12 cellular contexts compared by ENCODE assay signal in the genomic region with DNA sequence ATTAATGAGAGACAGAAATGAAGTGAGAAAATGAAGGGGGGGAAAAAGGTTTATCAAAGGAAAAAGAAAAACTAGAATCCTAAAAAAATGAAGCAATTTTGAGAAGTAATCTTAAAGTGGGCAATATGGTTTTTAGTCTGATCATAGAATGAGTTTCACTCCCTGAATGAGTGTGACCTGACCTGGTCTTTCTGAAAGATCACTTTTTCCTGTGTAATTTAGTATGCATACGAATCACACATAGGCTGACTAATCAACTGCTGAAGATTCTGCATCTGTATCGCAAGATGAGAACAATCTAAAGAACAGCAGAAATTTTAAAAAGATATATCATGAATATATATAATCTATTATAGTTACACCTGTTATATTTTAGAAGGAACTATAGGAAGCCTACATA. TPM values are rescaled to one million over a fixed set of nuclear protein-coding genes. Genes with fewer than 3 reads are reported as not detected.
DNase-seq lines count a peak whose midpoint lies in the region; ATAC-seq and TF ChIP-seq lines count a peak whose summit lies in the region.
"Had no signal": no experiment of that assay in that cellular context is flagged by ENCODE, and none has a peak within 500 bp of the region (broad histone marks: within the 10 kb centered on the region; RNA-seq: fewer than 3 reads in every experiment).

No MANE protein-coding gene starts in this region.

- H3K27me3 ChIP-seq in HAP-1 (ENCODE audit: low read depth) (no peaks in the 10 kb centered on the region), tibial nerve (no peaks in the 10 kb centered on the region)
- H3K27me3 ChIP-seq: SJSA1, vagina had no signal

- no peak for TF ChIP-seq POLR2A in tibial nerve (IDR thresholded peaks at IDR 0.05)

- DNase-seq in activated naive CD4-positive, alpha-beta T cell treated with anti-CD3 and anti-CD28 coated beads, Interleukin-2, amount 50 U/mL, for 16 hours: no peak
- DNase-seq in HAP-1 (ENCODE audit: low spot score in 2 of 2): no peak
- DNase-seq in tibial nerve (ENCODE audit: low spot score in 2 of 2): no peak
- no peak for DNase-seq in SW480 (ENCODE audit: low spot score)
- DNase-seq: activated CD4-positive, alpha-beta T cell treated with anti-CD3 and anti-CD28 coated beads, Interleukin-2, amount 50 U/mL, for 4 hours; DMS79 had no signal

- in situ Hi-C loops in HAP-1 (cut with MboI; ENCODE audit: low sequenced_read_pairs): no loop called here

- H3K4me1 ChIP-seq in HAP-1: peaks cover 16% of the 10 kb centered on the region
- H3K4me1 ChIP-seq in tibial nerve: peaks cover 0 to 8% (median 3%) of the 10 kb centered on the region in 4 donors
- H3K4me1 ChIP-seq: SJSA1 had no signal

- H3K36me3 Mint-ChIP-seq in activated naive CD4-positive, alpha-beta T cell treated with anti-CD3 and anti-CD28 coated beads, Interleukin-2, amount 50 U/mL, for 24 hours: peaks cover 8% of the 10 kb centered on the region
- H3K36me3 Mint-ChIP-seq in T-helper 1 cell treated with Interleukin-12 subunit alpha and Interleukin-12 subunit beta and Interleukin-4 antibody, amounts not matched to agents 30 μg/mL and 1 μg/mL, for 36 hours (ENCODE audit: low read depth): peaks cover 27% of the 10 kb centered on the region

- ATAC-seq in HG02870 (IDR thresholded peaks at IDR 0.05; ENCODE audit: unreplicated experiment) (peak; percentile 81), HG03097 (IDR thresholded peaks at IDR 0.05; ENCODE audit: low FRiP score, unreplicated experiment) (no peak)

- no peaks in the 10 kb centered on the region for H3K9me3 ChIP-seq in HAP-1
- no peaks in the 10 kb centered on the region for H3K9me3 ChIP-seq in tibial nerve
- H3K9me3 ChIP-seq: SJSA1, vagina had no signal

- H3K27ac Mint-ChIP-seq in activated naive CD4-positive, alpha-beta T cell treated with anti-CD3 and anti-CD28 coated beads, Interleukin-2, amount 50 U/mL, for 24 hours: peak overlapping the region; percentile 25
- H3K27ac Mint-ChIP-seq in T-helper 1 cell treated with Interleukin-12 subunit alpha and Interleukin-12 subunit beta and Interleukin-4 antibody, amounts not matched to agents 30 μg/mL and 1 μg/mL, for 36 hours: peak overlapping the region; percentile 86

- no peak overlapping the region for H3K27ac ChIP-seq in tibial nerve
- H3K27ac ChIP-seq: SJSA1, vagina had no signal

- TF ChIP-seq EP300 in tibial nerve (IDR thresholded peaks at IDR 0.05): no peak

- H3K36me3 ChIP-seq in HAP-1 (replicated peaks) (no peaks in the 10 kb centered on the region), tibial nerve (no peaks in the 10 kb centered on the region)
- H3K36me3 ChIP-seq: SJSA1, vagina had no signal

- H3K27me3 Mint-ChIP-seq in activated naive CD4-positive, alpha-beta T cell treated with anti-CD3 and anti-CD28 coated beads, Interleukin-2, amount 50 U/mL, for 24 hours: no peaks in the 10 kb centered on the region
- H3K27me3 Mint-ChIP-seq in T-helper 1 cell treated with Interleukin-12 subunit alpha and Interleukin-12 subunit beta and Interleukin-4 antibody, amounts not matched to agents 30 μg/mL and 1 μg/mL, for 36 hours (ENCODE audit: low read depth): no peaks in the 10 kb centered on the region

- TF ChIP-seq CTCF in tibial nerve (IDR thresholded peaks at IDR 0.05): no peak

- 96 to 98% methylated on average over 2 of the region's 2 CpGs for WGBS in tibial nerve, 2 donors

- peak overlapping the region; percentile 4 for H3K4me3 Mint-ChIP-seq in activated naive CD4-positive, alpha-beta T cell treated with anti-CD3 and anti-CD28 coated beads, Interleukin-2, amount 50 U/mL, for 24 hours
- H3K4me3 Mint-ChIP-seq in T-helper 1 cell treated with Interleukin-12 subunit alpha and Interleukin-12 subunit beta and Interleukin-4 antibody, amounts not matched to agents 30 μg/mL and 1 μg/mL, for 36 hours: peak overlapping the region; percentile 21

- H3K4me1 Mint-ChIP-seq in activated naive CD4-positive, alpha-beta T cell treated with anti-CD3 and anti-CD28 coated beads, Interleukin-2, amount 50 U/mL, for 24 hours: peaks cover 65% of the 10 kb centered on the region
- peaks cover 51% of the 10 kb centered on the region for H3K4me1 Mint-ChIP-seq in T-helper 1 cell treated with Interleukin-12 subunit alpha and Interleukin-12 subunit beta and Interleukin-4 antibody, amounts not matched to agents 30 μg/mL and 1 μg/mL, for 36 hours (ENCODE audit: low read depth)

- H3K9me3 Mint-ChIP-seq in activated naive CD4-positive, alpha-beta T cell treated with anti-CD3 and anti-CD28 coated beads, Interleukin-2, amount 50 U/mL, for 24 hours: no peaks in the 10 kb centered on the region
- peaks cover 17% of the 10 kb centered on the region for H3K9me3 Mint-ChIP-seq in T-helper 1 cell treated with Interleukin-12 subunit alpha and Interleukin-12 subunit beta and Interleukin-4 antibody, amounts not matched to agents 30 μg/mL and 1 μg/mL, for 36 hours

- H3K4me3 ChIP-seq in HAP-1 (no peak overlapping the region), tibial nerve (no peak overlapping the region)
- H3K4me3 ChIP-seq: SJSA1, vagina had no signal

RNA-seq across cellular contexts. Expression of a gene that starts 11.3 kb away (rescaled TPM):
- total RNA-seq in tibial nerve: 10 to 100 TPM; 18.0 to 36.3 (median 32.5) TPM

RNA-seq across cellular contexts. Expression of a gene that starts 57.9 kb away (rescaled TPM):
- 10 to 100 TPM; 14.4 to 23.1 (median 17.8) TPM for total RNA-seq in tibial nerve
